In genomic region chr16:66977341-66978113, GRCh38 we compare ENCODE assay signal across 8 cellular contexts. TPM values are rescaled to one million over a fixed set of nuclear protein-coding genes. Genes with fewer than 3 reads are reported as not detected.
A peak's percentile ranks its signal among the peaks of the same experiment; 100 is the strongest.
DNase-seq lines count a peak whose midpoint lies in the region; ATAC-seq, FAIRE-seq and TF ChIP-seq lines count a peak whose summit lies in the region.

No MANE protein-coding gene starts in this region.

- H3K9me3 Mint-ChIP-seq in mesothelial cell of epicardium: no peaks in the 10 kb centered on the region

- H3K4me3 ChIP-seq in HL-60 (replicated peaks; ENCODE audit: insufficient read depth, low read length) (no peak overlapping the region), H1 (ENCODE audit: extremely low read depth in 1 of 4, insufficient read depth in 2 of 4, low read depth in 3 of 4, low read length in 4 of 4) (no peak overlapping the region)

- no peaks in the 10 kb centered on the region for H3K79me2 ChIP-seq in H1 (ENCODE audit: control insufficient read depth in 1 of 2, insufficient read depth in 2 of 2, low read length in 2 of 2)

- no peak overlapping the region for H2BK5ac ChIP-seq in H1 (ENCODE audit: low read depth, low read length)

- H4K8ac ChIP-seq in H1 (ENCODE audit: extremely low read depth, insufficient read depth, low read length): no peak overlapping the region

- no peaks in the 10 kb centered on the region for H3K79me1 ChIP-seq in H1 (ENCODE audit: low read depth, low read length)

- ATAC-seq in GM18519 (IDR thresholded peaks at IDR 0.05; ENCODE audit: low FRiP score, unreplicated experiment): peak; percentile 54

- TF ChIP-seq CTCF in HL-60 (IDR thresholded peaks at IDR 0.05; ENCODE audit: insufficient read depth, low read length) (peak; percentile 89), H1 (IDR thresholded peaks at IDR 0.05; ENCODE audit: control extremely low read depth in 1 of 3, insufficient read depth in 1 of 3, low read depth in 1 of 3, low read length in 3 of 3) (peak; percentile 94 to 98 (median 97)), mesothelial cell of epicardium (IDR thresholded peaks at IDR 0.05; ENCODE audit: unreplicated experiment) (peak; percentile 94)

- 42% methylated on average over 15 of the region's 15 CpGs; no CpG with 5 or more reads in 1 of the 2 experiments for WGBS in H1 (ENCODE audit: extremely low coverage in 1 of 2, insufficient coverage in 1 of 2, insufficient read length in 1 of 2, insufficient replicate concordance in 2 of 2, low coverage in 1 of 2, low lambda C conversion rate in 2 of 2, missing lambda C conversion rate in 1 of 2), 2 experiments

- no peak overlapping the region for H3K18ac ChIP-seq in H1 (ENCODE audit: extremely low read depth, low read length)

- TF ChIP-seq RAD21 in H1 (IDR thresholded peaks at IDR 0.05 in 1 of 2, conservative IDR thresholded peaks at IDR 0.05 in 1 of 2; ENCODE audit: low read depth in 2 of 2, low read length in 2 of 2): peak; percentile 99 to 100

- no peak overlapping the region for H2AFZ ChIP-seq in H1 (ENCODE audit: low read length)

- no peaks in the 10 kb centered on the region for H3K36me3 ChIP-seq in H1 (ENCODE audit: control insufficient read depth in 2 of 4, insufficient read depth in 4 of 4, low read length in 3 of 4)

- no peak overlapping the region for H3K4ac ChIP-seq in H1 (replicated peaks; ENCODE audit: insufficient read length, low read depth, low read length)

- peak; percentile 86 for DNase-seq in A172 (ENCODE audit: low spot score)
- DNase-seq in HL-60 (ENCODE audit: low read depth in 1 of 2, low spot score in 1 of 2): peak; percentile 67 to 85
- DNase-seq in NOMO-1 treated with dmso at 0.1 percent for 144 hours (lab: John Stamatoyannopoulos, UW; ENCODE audit: unreplicated experiment): peak; percentile 76
- DNase-seq in activated CD8-positive, alpha-beta memory T cell treated with anti-CD3 and anti-CD28 coated beads for 24 hours: peak; percentile 97
- peak; percentile 56 to 98 for DNase-seq in H1 (ENCODE audit: low read depth in 1 of 2, low spot score in 2 of 2)
- DNase-seq in mesothelial cell of epicardium (ENCODE audit: low spot score in 2 of 2, unreplicated experiment in 2 of 2): peak; percentile 82 to 94
- DNase-seq in stimulated activated CD8-positive, alpha-beta memory T cell treated with anti-CD3 and anti-CD28 coated beads, Interleukin-2, amount 100 ng/mL, for 1 hour (ENCODE audit: low read depth in 2 of 2): peak; percentile 80 to 82

- no peak overlapping the region for H3K4me2 ChIP-seq in H1 (ENCODE audit: insufficient read depth in 1 of 2, low read depth in 2 of 2, low read length in 2 of 2)

- H2BK12ac ChIP-seq in H1 (ENCODE audit: low read depth, low read length): peak overlapping the region; percentile 21; the same call in 1 of the 2 replicates

- CTCF ChIA-PET in H1 (lab: Charles Lee; ENCODE audit: partially characterized antibody): interaction anchor here (0.6 to 10.2 kb wide), 39 partner anchors 8 to 404 kb away, joined by 3 to 130 read pairs (median 4); partner anchors contain the start of genes B3GNT9, CES3, CES4A and ELMO3

- no peak overlapping the region for H3K27ac ChIP-seq in HL-60 (replicated peaks)
- H3K27ac ChIP-seq in H1 (ENCODE audit: low read depth, low read length): no peak overlapping the region

- peak; percentile 65 for FAIRE-seq in H1 (lab: Jason Lieb, UNC)

- no peaks in the 10 kb centered on the region for H3K23me2 ChIP-seq in H1 (ENCODE audit: low read depth, low read length)

- H3K23ac ChIP-seq in H1 (ENCODE audit: insufficient read length): no peak overlapping the region

- H3K4me1 Mint-ChIP-seq in mesothelial cell of epicardium: no peaks in the 10 kb centered on the region

- H2BK20ac ChIP-seq in H1 (ENCODE audit: low read length): no peak overlapping the region

- TF ChIP-seq EP300 in H1 (IDR thresholded peaks at IDR 0.05; ENCODE audit: borderline replicate concordance in 1 of 2, low read depth in 2 of 2, low read length in 2 of 2): no peak

- H3K56ac ChIP-seq in H1 (replicated peaks; ENCODE audit: insufficient read length, low read depth, low read length): no peak overlapping the region

- H3K4me1 ChIP-seq in H1 (replicated peaks in 1 of 4; ENCODE audit: control insufficient read depth in 3 of 4, insufficient read depth in 4 of 4, low read length in 3 of 4): no peaks in the 10 kb centered on the region; a peak in 1 of 7 replicates

- POLR2A ChIA-PET in H1 (lab: Charles Lee; ENCODE audit: partially characterized antibody): interaction anchor here (1.3 to 1.6 kb wide), 2 partner anchors 35 to 220 kb away, joined by 3 to 6 read pairs; no protein-coding TSS in a partner anchor

- no peaks in the 10 kb centered on the region for H3K36me3 Mint-ChIP-seq in mesothelial cell of epicardium

- no peak overlapping the region for H2BK15ac ChIP-seq in H1 (ENCODE audit: low read length)

- H3K27ac Mint-ChIP-seq in mesothelial cell of epicardium: no peak overlapping the region

- no peak overlapping the region for H3K14ac ChIP-seq in H1 (ENCODE audit: insufficient read length)

- no peaks in the 10 kb centered on the region for H3K27me3 ChIP-seq in HL-60 (ENCODE audit: insufficient read depth, poor library complexity, severe bottlenecking)
- no peaks in the 10 kb centered on the region for H3K27me3 ChIP-seq in H1 (replicated peaks in 1 of 4; ENCODE audit: control insufficient read depth in 3 of 4, extremely low read depth in 1 of 4, insufficient read depth in 3 of 4, low read length in 3 of 4)

- no peaks in the 10 kb centered on the region for H4K20me1 ChIP-seq in H1 (replicated peaks in 1 of 2; ENCODE audit: control insufficient read depth in 1 of 2, insufficient read depth in 2 of 2, low read length in 2 of 2)

- H2BK120ac ChIP-seq in H1 (replicated peaks; ENCODE audit: low read depth, low read length): no peak overlapping the region

- no peak overlapping the region for H4K91ac ChIP-seq in H1 (replicated peaks; ENCODE audit: insufficient read length, low read length)

- H3K9ac ChIP-seq in H1 (replicated peaks in 1 of 4; ENCODE audit: extremely low read depth in 1 of 4, low read depth in 3 of 4, low read length in 3 of 4): no peak overlapping the region

- no peaks in the 10 kb centered on the region for H3K9me3 ChIP-seq in H1 (ENCODE audit: insufficient read depth in 2 of 2, low read depth in 1 of 2, low read length in 1 of 2)

- no peak overlapping the region for H4K5ac ChIP-seq in H1 (ENCODE audit: insufficient read length, low read depth, low read length)

- no peak overlapping the region for H2AK5ac ChIP-seq in H1 (ENCODE audit: low read depth, low read length)

- H3K27me3 Mint-ChIP-seq in mesothelial cell of epicardium (ENCODE audit: low read depth): peaks cover 14% of the 10 kb centered on the region

- TF ChIP-seq POLR2A in H1 (IDR thresholded peaks at IDR 0.05; ENCODE audit: control extremely low read depth in 1 of 2, low read depth in 2 of 2, low read length in 2 of 2): no peak

- H3K4me3 Mint-ChIP-seq in mesothelial cell of epicardium: no peak overlapping the region

RNA-seq across cellular contexts. Expression of gene CES4A, which starts 10.9 kb away (rescaled TPM):
- total RNA-seq in A172 (2014; rRNA removed; shearing (Covaris generic)): not detected in 2 replicates
- 0.93 TPM in 1 of 2 replicates, not detected in the other for total RNA-seq in H1 (2021; fragmentation: NEBNext Ultra II Directional; extraction: Animal tissue kit (Norgen Biotek cat#: 25700))
- 0.88 and 1.5 TPM in 2 replicates for polyA plus RNA-seq in H1 (2011; rRNA removed)
- polyA plus RNA-seq in H1 (2011; cell fraction: cytosol; rRNA removed): 0.52 TPM
- polyA plus RNA-seq in H1 (2011; cell fraction: nucleus; rRNA removed): 2.1 TPM
- 0.47 to 1.1 TPM (median 0.92 TPM) in 4 replicates for polyA plus RNA-seq in H1 (2012, experiment 1 of 2)
- not detected for polyA plus RNA-seq in H1 (2012, experiment 2 of 2)
- polyA plus RNA-seq in H1 (2013, experiment 1 of 2): 0.34 TPM
- polyA plus RNA-seq in H1 (2013, experiment 2 of 2): 0.22 TPM
- polyA minus RNA-seq in H1 (2011; rRNA and poly(A)+ RNA removed): 0.47 and 1.2 TPM in 2 replicates
- polyA minus RNA-seq in H1 (2011; cell fraction: cytosol; rRNA and poly(A)+ RNA removed): not detected
- 0.60 TPM for polyA minus RNA-seq in H1 (2011; cell fraction: nucleus; rRNA and poly(A)+ RNA removed)
- total RNA-seq in mesothelial cell of epicardium: 15.9 to 19.6 TPM (median 18.5 TPM) in 3 replicates

RNA-seq across cellular contexts. Expression of gene CES3, which starts 16.5 kb away (rescaled TPM):
- 0.05 and 0.17 TPM in 2 replicates for total RNA-seq in A172 (2014; rRNA removed; shearing (Covaris generic))
- total RNA-seq in H1 (2021; fragmentation: NEBNext Ultra II Directional; extraction: Animal tissue kit (Norgen Biotek cat#: 25700)): 1.6 and 1.7 TPM in 2 replicates
- 2.2 and 2.8 TPM in 2 replicates for polyA plus RNA-seq in H1 (2011; rRNA removed)
- 3.4 TPM for polyA plus RNA-seq in H1 (2011; cell fraction: cytosol; rRNA removed)
- 13.2 TPM for polyA plus RNA-seq in H1 (2011; cell fraction: nucleus; rRNA removed)
- 1.1 to 3.7 TPM (median 2.0 TPM) in 4 replicates for polyA plus RNA-seq in H1 (2012, experiment 1 of 2)
- 0.67 TPM for polyA plus RNA-seq in H1 (2012, experiment 2 of 2)
- 1.7 TPM for polyA plus RNA-seq in H1 (2013, experiment 1 of 2)
- polyA plus RNA-seq in H1 (2013, experiment 2 of 2): 1.3 TPM
- 2.4 and 2.9 TPM in 2 replicates for polyA minus RNA-seq in H1 (2011; rRNA and poly(A)+ RNA removed)
- 0.59 TPM for polyA minus RNA-seq in H1 (2011; cell fraction: cytosol; rRNA and poly(A)+ RNA removed)
- 12.5 TPM for polyA minus RNA-seq in H1 (2011; cell fraction: nucleus; rRNA and poly(A)+ RNA removed)
- total RNA-seq in mesothelial cell of epicardium: 4.8 to 5.4 TPM (median 5.1 TPM) in 3 replicates

RNA-seq across cellular contexts. Expression of gene CES2, which starts 42.2 kb away (rescaled TPM):
- total RNA-seq in A172 (2014; rRNA removed; shearing (Covaris generic)): 19.7 TPM in 2 replicates
- total RNA-seq in H1 (2021; fragmentation: NEBNext Ultra II Directional; extraction: Animal tissue kit (Norgen Biotek cat#: 25700)): 14.4 and 14.7 TPM in 2 replicates
- polyA plus RNA-seq in H1 (2011; rRNA removed): 8.6 and 16.8 TPM in 2 replicates
- 12.2 TPM for polyA plus RNA-seq in H1 (2011; cell fraction: cytosol; rRNA removed)
- 34.5 TPM for polyA plus RNA-seq in H1 (2011; cell fraction: nucleus; rRNA removed)
- 12.3 to 15.9 TPM (median 14.2 TPM) in 4 replicates for polyA plus RNA-seq in H1 (2012, experiment 1 of 2)
- 10.4 TPM for polyA plus RNA-seq in H1 (2012, experiment 2 of 2)
- polyA plus RNA-seq in H1 (2013, experiment 1 of 2): 14.2 TPM
- 12.1 TPM for polyA plus RNA-seq in H1 (2013, experiment 2 of 2)
- polyA minus RNA-seq in H1 (2011; rRNA and poly(A)+ RNA removed): 16.0 and 19.1 TPM in 2 replicates
- polyA minus RNA-seq in H1 (2011; cell fraction: cytosol; rRNA and poly(A)+ RNA removed): 9.0 TPM
- 33.8 TPM for polyA minus RNA-seq in H1 (2011; cell fraction: nucleus; rRNA and poly(A)+ RNA removed)
- total RNA-seq in mesothelial cell of epicardium: 52.0 to 53.4 TPM (median 52.5 TPM) in 3 replicates

RNA-seq across cellular contexts. Expression of gene CIAO2B, which starts 43.3 kb away (rescaled TPM):
- total RNA-seq in A172 (2014; rRNA removed; shearing (Covaris generic)): 150 and 174 TPM in 2 replicates
- 65.6 and 71.3 TPM in 2 replicates for total RNA-seq in H1 (2021; fragmentation: NEBNext Ultra II Directional; extraction: Animal tissue kit (Norgen Biotek cat#: 25700))
- polyA plus RNA-seq in H1 (2011; rRNA removed): 248 and 256 TPM in 2 replicates
- 191 TPM for polyA plus RNA-seq in H1 (2011; cell fraction: cytosol; rRNA removed)
- polyA plus RNA-seq in H1 (2011; cell fraction: nucleus; rRNA removed): 156 TPM
- polyA plus RNA-seq in H1 (2012, experiment 1 of 2): 67.2 to 137 TPM (median 134 TPM) in 4 replicates
- polyA plus RNA-seq in H1 (2012, experiment 2 of 2): 152 TPM
- 82.5 TPM for polyA plus RNA-seq in H1 (2013, experiment 1 of 2)
- polyA plus RNA-seq in H1 (2013, experiment 2 of 2): 88.9 TPM
- 69.6 and 94.4 TPM in 2 replicates for polyA minus RNA-seq in H1 (2011; rRNA and poly(A)+ RNA removed)
- polyA minus RNA-seq in H1 (2011; cell fraction: cytosol; rRNA and poly(A)+ RNA removed): 53.9 TPM
- 28.7 TPM for polyA minus RNA-seq in H1 (2011; cell fraction: nucleus; rRNA and poly(A)+ RNA removed)
- total RNA-seq in mesothelial cell of epicardium: 52.1 to 56.1 TPM (median 54.5 TPM) in 3 replicates

RNA-seq across cellular contexts. Expression of gene CBFB, which starts 51.4 kb away (rescaled TPM):
- total RNA-seq in A172 (2014; rRNA removed; shearing (Covaris generic)): 72.3 and 89.4 TPM in 2 replicates
- 31.6 and 34.3 TPM in 2 replicates for total RNA-seq in H1 (2021; fragmentation: NEBNext Ultra II Directional; extraction: Animal tissue kit (Norgen Biotek cat#: 25700))
- 8.0 and 11.5 TPM in 2 replicates for polyA plus RNA-seq in H1 (2011; rRNA removed)
- polyA plus RNA-seq in H1 (2011; cell fraction: cytosol; rRNA removed): 15.3 TPM
- 4.1 TPM for polyA plus RNA-seq in H1 (2011; cell fraction: nucleus; rRNA removed)
- polyA plus RNA-seq in H1 (2012, experiment 1 of 2): 27.8 to 34.2 TPM (median 32.1 TPM) in 4 replicates
- 2.8 TPM for polyA plus RNA-seq in H1 (2012, experiment 2 of 2)
- polyA plus RNA-seq in H1 (2013, experiment 1 of 2): 23.0 TPM
- 24.7 TPM for polyA plus RNA-seq in H1 (2013, experiment 2 of 2)
- 10.0 and 10.5 TPM in 2 replicates for polyA minus RNA-seq in H1 (2011; rRNA and poly(A)+ RNA removed)
- 16.9 TPM for polyA minus RNA-seq in H1 (2011; cell fraction: cytosol; rRNA and poly(A)+ RNA removed)
- 9.0 TPM for polyA minus RNA-seq in H1 (2011; cell fraction: nucleus; rRNA and poly(A)+ RNA removed)
- 69.3 to 82.6 TPM (median 74.6 TPM) in 3 replicates for total RNA-seq in mesothelial cell of epicardium
